4 cellular contexts compared by ENCODE assay signal in the genomic region with DNA sequence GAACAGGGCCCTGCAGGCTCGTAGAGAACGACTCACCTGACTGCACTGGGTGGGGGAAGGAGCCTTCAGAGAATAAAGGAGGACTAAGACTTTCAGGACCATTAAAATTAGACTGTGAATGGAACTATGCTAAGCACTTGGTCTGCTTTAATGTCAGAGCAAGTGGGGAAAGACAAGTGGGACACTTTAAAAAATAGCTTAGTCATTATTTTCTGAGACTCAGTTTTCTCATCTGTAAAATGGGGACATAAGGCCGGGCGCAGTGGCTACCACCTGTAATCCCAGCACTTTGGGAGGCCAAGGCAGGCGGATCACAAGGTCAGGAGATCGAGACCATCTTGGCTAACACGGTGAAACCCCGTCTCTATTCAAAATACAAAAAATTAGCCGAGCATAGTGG.
A peak's percentile ranks its signal among the peaks of the same experiment; 100 is the strongest.
TF ChIP-seq lines count a peak whose summit lies in the region.

No MANE protein-coding gene starts in this region.

TF ChIP-seq in HepG2, 621 proteins besides CTCF, POLR2A, EP300 and RAD21:
- TF ChIP-seq PHB2 (IDR thresholded peaks at IDR 0.05; ENCODE audit: partially characterized antibody) (no peak), MAFK (conservative IDR thresholded peaks at IDR 0.05 in 1 of 2, IDR thresholded peaks at IDR 0.05 in 1 of 2; ENCODE audit: low read length in 2 of 2) (0 out of 4 replicates have a peak, but pooled peaks of 1 of the 2 experiments have one; percentile 22), MAFF (IDR thresholded peaks at IDR 0.05; ENCODE audit: low read depth, low read length) (peak; percentile 20; the same call in 1 of the 2 replicates), NFE2L2 (IDR thresholded peaks at IDR 0.05; ENCODE audit: low read length) (peak; percentile 65), ZNF737 (CRISPR knock-in tag; IDR thresholded peaks at IDR 0.05; ENCODE audit: borderline replicate concordance) (no peak), ZNF629 (CRISPR knock-in tag; conservative IDR thresholded peaks at IDR 0.05) (peak; percentile 77)

TF ChIP-seq in A549, 52 proteins besides CTCF, POLR2A, EP300 and RAD21:
- no peak for TF ChIP-seq NPAS2 (CRISPR knock-in tag; IDR thresholded peaks at IDR 0.05; ENCODE audit: borderline replicate concordance)
- TF ChIP-seq KDM1A (IDR thresholded peaks at IDR 0.05; ENCODE audit: low read depth), result 0 out of 2 replicates have a peak, but pooled peaks have one; percentile 37
- no peak for TF ChIP-seq HDAC2 (IDR thresholded peaks at IDR 0.05)
- TF ChIP-seq, protein P1, sequence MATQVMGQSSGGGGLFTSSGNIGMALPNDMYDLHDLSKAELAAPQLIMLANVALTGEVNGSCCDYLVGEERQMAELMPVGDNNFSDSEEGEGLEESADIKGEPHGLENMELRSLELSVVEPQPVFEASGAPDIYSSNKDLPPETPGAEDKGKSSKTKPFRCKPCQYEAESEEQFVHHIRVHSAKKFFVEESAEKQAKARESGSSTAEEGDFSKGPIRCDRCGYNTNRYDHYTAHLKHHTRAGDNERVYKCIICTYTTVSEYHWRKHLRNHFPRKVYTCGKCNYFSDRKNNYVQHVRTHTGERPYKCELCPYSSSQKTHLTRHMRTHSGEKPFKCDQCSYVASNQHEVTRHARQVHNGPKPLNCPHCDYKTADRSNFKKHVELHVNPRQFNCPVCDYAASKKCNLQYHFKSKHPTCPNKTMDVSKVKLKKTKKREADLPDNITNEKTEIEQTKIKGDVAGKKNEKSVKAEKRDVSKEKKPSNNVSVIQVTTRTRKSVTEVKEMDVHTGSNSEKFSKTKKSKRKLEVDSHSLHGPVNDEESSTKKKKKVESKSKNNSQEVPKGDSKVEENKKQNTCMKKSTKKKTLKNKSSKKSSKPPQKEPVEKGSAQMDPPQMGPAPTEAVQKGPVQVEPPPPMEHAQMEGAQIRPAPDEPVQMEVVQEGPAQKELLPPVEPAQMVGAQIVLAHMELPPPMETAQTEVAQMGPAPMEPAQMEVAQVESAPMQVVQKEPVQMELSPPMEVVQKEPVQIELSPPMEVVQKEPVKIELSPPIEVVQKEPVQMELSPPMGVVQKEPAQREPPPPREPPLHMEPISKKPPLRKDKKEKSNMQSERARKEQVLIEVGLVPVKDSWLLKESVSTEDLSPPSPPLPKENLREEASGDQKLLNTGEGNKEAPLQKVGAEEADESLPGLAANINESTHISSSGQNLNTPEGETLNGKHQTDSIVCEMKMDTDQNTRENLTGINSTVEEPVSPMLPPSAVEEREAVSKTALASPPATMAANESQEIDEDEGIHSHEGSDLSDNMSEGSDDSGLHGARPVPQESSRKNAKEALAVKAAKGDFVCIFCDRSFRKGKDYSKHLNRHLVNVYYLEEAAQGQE (IDR thresholded peaks at IDR 0.05), result no peak
- no peak for TF ChIP-seq KDM5A (IDR thresholded peaks at IDR 0.05)
- no peak for TF ChIP-seq CHD4 (IDR thresholded peaks at IDR 0.05; ENCODE audit: borderline replicate concordance)
- TF ChIP-seq TP53 (CRISPR knock-in tag; IDR thresholded peaks at IDR 0.05), result no peak
- TF ChIP-seq MAFK (IDR thresholded peaks at IDR 0.05; ENCODE audit: partially characterized antibody), result peak; percentile 70

TF ChIP-seq in IMR-90, 13 proteins besides CTCF, POLR2A, EP300 and RAD21:
- TF ChIP-seq NFE2L2 (IDR thresholded peaks at IDR 0.05; ENCODE audit: low read depth, low read length) (peak; percentile 16; the same call in 1 of the 2 replicates), RFX5 (IDR thresholded peaks at IDR 0.05; ENCODE audit: low read depth, low read length) (no peak)
TF ChIP-seq in IMR-90: peak in this region for 1.

TF ChIP-seq in K562, 482 proteins besides CTCF, POLR2A, EP300 and RAD21:
- TF ChIP-seq MAFG (tag; conservative IDR thresholded peaks at IDR 0.05), result peak; percentile 78
- peak; percentile 71; the same call in 1 of the 2 replicates for TF ChIP-seq SMARCA5 (IDR thresholded peaks at IDR 0.05)
- TF ChIP-seq, protein P2, sequence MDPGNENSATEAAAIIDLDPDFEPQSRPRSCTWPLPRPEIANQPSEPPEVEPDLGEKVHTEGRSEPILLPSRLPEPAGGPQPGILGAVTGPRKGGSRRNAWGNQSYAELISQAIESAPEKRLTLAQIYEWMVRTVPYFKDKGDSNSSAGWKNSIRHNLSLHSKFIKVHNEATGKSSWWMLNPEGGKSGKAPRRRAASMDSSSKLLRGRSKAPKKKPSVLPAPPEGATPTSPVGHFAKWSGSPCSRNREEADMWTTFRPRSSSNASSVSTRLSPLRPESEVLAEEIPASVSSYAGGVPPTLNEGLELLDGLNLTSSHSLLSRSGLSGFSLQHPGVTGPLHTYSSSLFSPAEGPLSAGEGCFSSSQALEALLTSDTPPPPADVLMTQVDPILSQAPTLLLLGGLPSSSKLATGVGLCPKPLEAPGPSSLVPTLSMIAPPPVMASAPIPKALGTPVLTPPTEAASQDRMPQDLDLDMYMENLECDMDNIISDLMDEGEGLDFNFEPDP (CRISPR knock-in tag; IDR thresholded peaks at IDR 0.05), result no peak
- peak; percentile 78; the same call in 1 of the 2 replicates for TF ChIP-seq HDAC2 (IDR thresholded peaks at IDR 0.05)
- peak; percentile 18; the same call in 1 of the 2 replicates for TF ChIP-seq NFE2 (IDR thresholded peaks at IDR 0.05; ENCODE audit: low read depth)
- TF ChIP-seq HDAC1 (IDR thresholded peaks at IDR 0.05), result 0 out of 4 replicates have a peak, but pooled peaks of 1 of the 2 experiments have one; percentile 28
- TF ChIP-seq HSF4 (CRISPR knock-in tag; IDR thresholded peaks at IDR 0.05; ENCODE audit: borderline replicate concordance), result no peak
- no peak for TF ChIP-seq GABPB2 (CRISPR knock-in tag; conservative IDR thresholded peaks at IDR 0.05)
- peak; percentile 83 to 86 for TF ChIP-seq KDM1A (IDR thresholded peaks at IDR 0.05)
- TF ChIP-seq, protein P3, sequence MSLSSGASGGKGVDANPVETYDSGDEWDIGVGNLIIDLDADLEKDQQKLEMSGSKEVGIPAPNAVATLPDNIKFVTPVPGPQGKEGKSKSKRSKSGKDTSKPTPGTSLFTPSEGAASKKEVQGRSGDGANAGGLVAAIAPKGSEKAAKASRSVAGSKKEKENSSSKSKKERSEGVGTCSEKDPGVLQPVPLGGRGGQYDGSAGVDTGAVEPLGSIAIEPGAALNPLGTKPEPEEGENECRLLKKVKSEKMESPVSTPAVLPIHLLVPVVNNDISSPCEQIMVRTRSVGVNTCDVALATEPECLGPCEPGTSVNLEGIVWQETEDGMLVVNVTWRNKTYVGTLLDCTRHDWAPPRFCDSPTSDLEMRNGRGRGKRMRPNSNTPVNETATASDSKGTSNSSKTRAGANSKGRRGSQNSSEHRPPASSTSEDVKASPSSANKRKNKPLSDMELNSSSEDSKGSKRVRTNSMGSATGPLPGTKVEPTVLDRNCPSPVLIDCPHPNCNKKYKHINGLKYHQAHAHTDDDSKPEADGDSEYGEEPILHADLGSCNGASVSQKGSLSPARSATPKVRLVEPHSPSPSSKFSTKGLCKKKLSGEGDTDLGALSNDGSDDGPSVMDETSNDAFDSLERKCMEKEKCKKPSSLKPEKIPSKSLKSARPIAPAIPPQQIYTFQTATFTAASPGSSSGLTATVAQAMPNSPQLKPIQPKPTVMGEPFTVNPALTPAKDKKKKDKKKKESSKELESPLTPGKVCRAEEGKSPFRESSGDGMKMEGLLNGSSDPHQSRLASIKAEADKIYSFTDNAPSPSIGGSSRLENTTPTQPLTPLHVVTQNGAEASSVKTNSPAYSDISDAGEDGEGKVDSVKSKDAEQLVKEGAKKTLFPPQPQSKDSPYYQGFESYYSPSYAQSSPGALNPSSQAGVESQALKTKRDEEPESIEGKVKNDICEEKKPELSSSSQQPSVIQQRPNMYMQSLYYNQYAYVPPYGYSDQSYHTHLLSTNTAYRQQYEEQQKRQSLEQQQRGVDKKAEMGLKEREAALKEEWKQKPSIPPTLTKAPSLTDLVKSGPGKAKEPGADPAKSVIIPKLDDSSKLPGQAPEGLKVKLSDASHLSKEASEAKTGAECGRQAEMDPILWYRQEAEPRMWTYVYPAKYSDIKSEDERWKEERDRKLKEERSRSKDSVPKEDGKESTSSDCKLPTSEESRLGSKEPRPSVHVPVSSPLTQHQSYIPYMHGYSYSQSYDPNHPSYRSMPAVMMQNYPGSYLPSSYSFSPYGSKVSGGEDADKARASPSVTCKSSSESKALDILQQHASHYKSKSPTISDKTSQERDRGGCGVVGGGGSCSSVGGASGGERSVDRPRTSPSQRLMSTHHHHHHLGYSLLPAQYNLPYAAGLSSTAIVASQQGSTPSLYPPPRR (CRISPR knock-in tag; IDR thresholded peaks at IDR 0.05; ENCODE audit: borderline replicate concordance), result no peak
- peak; percentile 51 for TF ChIP-seq CHD4 (IDR thresholded peaks at IDR 0.05; ENCODE audit: insufficient read depth, insufficient replicate concordance, low read depth, low read length, poor library complexity, severe bottlenecking)
- peak; percentile 96 for TF ChIP-seq BCOR (IDR thresholded peaks at IDR 0.05)
- peak; percentile 63 for TF ChIP-seq C11orf30 (IDR thresholded peaks at IDR 0.05; ENCODE audit: low read depth)
- peak; percentile 37; the same call in 1 of the 2 replicates for TF ChIP-seq MAFF (IDR thresholded peaks at IDR 0.05; ENCODE audit: low read length)
- peak; percentile 86 for TF ChIP-seq RBM25 (IDR thresholded peaks at IDR 0.05; ENCODE audit: low read depth, low read length, severe bottlenecking)
- TF ChIP-seq NFE2L1 (tag; IDR thresholded peaks at IDR 0.05; ENCODE audit: borderline replicate concordance, low read depth), result peak; percentile 34
- TF ChIP-seq ZNF316 (IDR thresholded peaks at IDR 0.05), result peak; percentile 62
- TF ChIP-seq PHF20 (IDR thresholded peaks at IDR 0.05; ENCODE audit: partially characterized antibody), result peak; percentile 44
- TF ChIP-seq ADNP (tag; IDR thresholded peaks at IDR 0.05), result peak; percentile 87
- no peak for TF ChIP-seq ZNF57 (CRISPR knock-in tag; IDR thresholded peaks at IDR 0.05)
- no peak for TF ChIP-seq ZNF239 (CRISPR knock-in tag; IDR thresholded peaks at IDR 0.05)
- TF ChIP-seq SRSF3 (IDR thresholded peaks at IDR 0.05; ENCODE audit: insufficient read depth, low read length), result no peak
- TF ChIP-seq CREB1 (IDR thresholded peaks at IDR 0.05), result no peak
- TF ChIP-seq CREB1 (CRISPR knock-in tag; IDR thresholded peaks at IDR 0.05), result no peak
- TF ChIP-seq, protein P4, sequence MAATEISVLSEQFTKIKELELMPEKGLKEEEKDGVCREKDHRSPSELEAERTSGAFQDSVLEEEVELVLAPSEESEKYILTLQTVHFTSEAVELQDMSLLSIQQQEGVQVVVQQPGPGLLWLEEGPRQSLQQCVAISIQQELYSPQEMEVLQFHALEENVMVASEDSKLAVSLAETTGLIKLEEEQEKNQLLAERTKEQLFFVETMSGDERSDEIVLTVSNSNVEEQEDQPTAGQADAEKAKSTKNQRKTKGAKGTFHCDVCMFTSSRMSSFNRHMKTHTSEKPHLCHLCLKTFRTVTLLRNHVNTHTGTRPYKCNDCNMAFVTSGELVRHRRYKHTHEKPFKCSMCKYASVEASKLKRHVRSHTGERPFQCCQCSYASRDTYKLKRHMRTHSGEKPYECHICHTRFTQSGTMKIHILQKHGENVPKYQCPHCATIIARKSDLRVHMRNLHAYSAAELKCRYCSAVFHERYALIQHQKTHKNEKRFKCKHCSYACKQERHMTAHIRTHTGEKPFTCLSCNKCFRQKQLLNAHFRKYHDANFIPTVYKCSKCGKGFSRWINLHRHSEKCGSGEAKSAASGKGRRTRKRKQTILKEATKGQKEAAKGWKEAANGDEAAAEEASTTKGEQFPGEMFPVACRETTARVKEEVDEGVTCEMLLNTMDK (IDR thresholded peaks at IDR 0.05; ENCODE audit: borderline replicate concordance, insufficient read depth, low read depth, low read length, poor library complexity, severe bottlenecking), result no peak
